Comparison of ENCODE assay signal across 9 cellular contexts in the genomic region with DNA sequence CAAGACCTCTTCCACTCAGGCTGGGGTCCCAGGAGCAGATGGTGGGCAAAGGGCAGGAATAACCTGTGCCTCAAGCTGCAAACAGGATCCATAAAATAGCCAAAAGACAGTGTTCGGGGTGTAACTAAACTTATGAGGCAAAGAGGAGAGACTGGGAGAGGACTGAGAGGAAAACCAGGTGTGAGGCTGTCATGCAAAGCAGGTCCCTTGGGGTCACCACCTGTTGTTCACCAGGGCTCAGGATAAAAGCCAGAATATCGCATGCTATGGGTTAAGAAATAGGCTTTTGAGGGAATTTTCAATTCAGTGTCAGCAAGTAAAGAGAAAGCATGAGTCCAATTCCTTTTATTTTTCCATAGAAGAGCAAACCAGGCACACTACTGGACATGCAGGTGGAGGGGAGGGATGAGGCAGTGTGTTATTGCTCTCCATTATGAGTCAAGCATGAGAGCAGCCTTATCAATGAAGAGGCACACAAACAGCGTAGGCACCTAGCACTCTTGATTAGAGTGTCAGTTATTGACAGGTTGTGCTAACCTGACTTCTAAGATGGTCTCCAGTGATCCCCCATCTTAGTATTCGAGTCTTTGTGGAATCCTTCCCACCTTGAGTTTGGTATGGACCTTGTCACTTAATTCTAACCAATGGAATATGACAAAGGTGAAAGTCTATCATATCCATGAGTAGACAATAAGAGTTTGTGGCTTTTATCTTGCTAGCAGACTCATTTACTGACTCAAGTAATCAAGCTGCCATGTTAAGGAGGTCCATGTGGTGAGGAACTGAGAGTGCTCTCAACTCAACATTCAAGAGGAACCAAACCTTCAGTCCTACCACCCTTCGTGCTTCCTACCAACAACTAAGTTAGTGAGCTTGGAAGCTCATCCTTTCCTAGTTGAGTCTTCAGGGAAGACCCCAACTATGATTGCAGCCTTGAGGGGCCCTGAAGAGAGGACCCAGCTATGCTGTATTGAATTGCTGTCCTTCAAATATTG. TPM values are rescaled to one million over a fixed set of nuclear protein-coding genes. Genes with fewer than 3 reads are reported as not detected.
DNase-seq lines count a peak whose midpoint lies in the region; ATAC-seq, FAIRE-seq and TF ChIP-seq lines count a peak whose summit lies in the region.
"Had no signal": no experiment of that assay in that cellular context is flagged by ENCODE, and none has a peak within 500 bp of the region (broad histone marks: within the 10 kb centered on the region; RNA-seq: fewer than 3 reads in every experiment).

No MANE protein-coding gene starts in this region.

- peak overlapping the region; percentile 67 for H3K9ac ChIP-seq in GM12878 (ENCODE audit: control insufficient read depth, insufficient read depth, low read length)

- POLR2A ChIA-PET in activated CD4-positive, alpha-beta T cell treated with anti-CD3 and anti-CD28 coated beads, Interleukin-2, amount 10 ng/mL, durations not matched to agents 7 days and 5 days (lab: Charles Lee): interaction anchor here (0.6 kb wide), 1 partner anchor 105 kb away, joined by 3 read pairs; no protein-coding TSS in a partner anchor
- POLR2A ChIA-PET in GM12878 (lab: Charles Lee): interaction anchor here (0.6 to 2.9 kb wide), 4 partner anchors 9 to 25 kb away, joined by 3 to 16 read pairs (median 11); no protein-coding TSS in a partner anchor

- SMC1A ChIA-PET in GM12878 (lab: Charles Lee; ENCODE audit: uncharacterized antibody, unreplicated experiment): interaction anchor here (0.6 to 5.1 kb wide), 11 partner anchors 8 to 210 kb away, joined by 3 to 71 read pairs (median 5); no protein-coding TSS in a partner anchor

- H3K27ac Mint-ChIP-seq in activated CD4-positive, alpha-beta T cell treated with anti-CD3 and anti-CD28 coated beads, Interleukin-2, amount 10 ng/mL, durations not matched to agents 7 days and 5 days: peak overlapping the region; percentile 90
- H3K27ac Mint-ChIP-seq in stimulated activated naive CD8-positive, alpha-beta T cell treated with anti-CD3 and anti-CD28 coated beads, Interleukin-15, amount 100 ng/mL, for 72 hours: peak overlapping the region; percentile 34 to 86

- peak overlapping the region; percentile 31; the same call in 1 of the 2 replicates for H3K4me3 ChIP-seq in GM12878

- TF ChIP-seq EP300 in GM12878 (IDR thresholded peaks at IDR 0.05; ENCODE audit: borderline replicate concordance in 1 of 2, control insufficient read depth in 1 of 2, low read depth in 2 of 2, low read length in 2 of 2): no peak

- CTCF ChIA-PET in activated CD4-positive, alpha-beta T cell treated with anti-CD3 and anti-CD28 coated beads, Interleukin-2, amount 10 ng/mL, durations not matched to agents 7 days and 5 days (lab: Charles Lee): interaction anchor here (0.6 to 1.8 kb wide), 6 partner anchors 7 to 304 kb away, joined by 4 to 10 read pairs (median 5); no protein-coding TSS in a partner anchor
- CTCF ChIA-PET in GM12878 (lab: Yijun Ruan, JAX): interaction anchor here (0.8 to 3.7 kb wide), 7 partner anchors 15 to 89 kb away, joined by 3 to 23 read pairs (median 7); no protein-coding TSS in a partner anchor

- no peak for DNase-seq in activated CD4-positive, alpha-beta T cell treated with anti-CD3 and anti-CD28 coated beads, Interleukin-2, amount 10 ng/mL, durations not matched to agents 7 days and 5 days
- no peak for DNase-seq in activated CD4-positive, alpha-beta T cell treated with anti-CD3 and anti-CD28 coated beads for 1 hour
- DNase-seq in Kasumi-1 (lab: John Stamatoyannopoulos, UW) (peak; percentile 11 to 15), GM12878 (ENCODE audit: low read depth, low spot score) (no peak), amygdala (lab: John Stamatoyannopoulos, UW) (no peak), mesenteric fat pad (ENCODE audit: low spot score) (no peak)
- DNase-seq in stimulated activated naive CD8-positive, alpha-beta T cell treated with anti-CD3 and anti-CD28 coated beads, Interleukin-15, amount 100 ng/mL, for 72 hours: peak in 1 of 2 donors; percentile 7

- peaks cover 53% of the 10 kb centered on the region for H3K4me1 ChIP-seq in GM12878 (ENCODE audit: control insufficient read depth, insufficient read depth, low read length)

- H3K9me3 Mint-ChIP-seq in activated CD4-positive, alpha-beta T cell treated with anti-CD3 and anti-CD28 coated beads, Interleukin-2, amount 10 ng/mL, durations not matched to agents 7 days and 5 days: peaks cover 4% of the 10 kb centered on the region
- peaks cover 6 to 8% of the 10 kb centered on the region in 2 donors for H3K9me3 Mint-ChIP-seq in stimulated activated naive CD8-positive, alpha-beta T cell treated with anti-CD3 and anti-CD28 coated beads, Interleukin-15, amount 100 ng/mL, for 72 hours

- TF ChIP-seq CTCF in GM12878 (IDR thresholded peaks at IDR 0.05 in 2 of 3, conservative IDR thresholded peaks at IDR 0.05 in 1 of 3; ENCODE audit: control insufficient read depth in 2 of 3, extremely low read depth in 1 of 3, insufficient read depth in 1 of 3, low read depth in 3 of 3, low read length in 3 of 3): no peak

- in situ Hi-C loops in GM12878 (cut with MboI): no loop called here

- intact Hi-C loops in GM12878 (cut with micrococcal nuclease; ENCODE audit: unreplicated experiment): loop anchor here (2.0 kb wide), 2 partner anchors 19 to 21 kb away; partner anchors contain the start of gene HLA-E

- RAD21 ChIA-PET in GM12878 (lab: Charles Lee; ENCODE audit: unreplicated experiment): interaction anchor here (0.8 to 3.4 kb wide), 6 partner anchors 8 to 49 kb away, joined by 3 to 30 read pairs (median 6); partner anchors contain the start of gene PRR3

- H2AFZ ChIP-seq in GM12878 (ENCODE audit: control insufficient read depth, low read depth, low read length): peak overlapping the region; percentile 26

- no peaks in the 10 kb centered on the region for H3K27me3 Mint-ChIP-seq in activated CD4-positive, alpha-beta T cell treated with anti-CD3 and anti-CD28 coated beads, Interleukin-2, amount 10 ng/mL, durations not matched to agents 7 days and 5 days
- no peaks in the 10 kb centered on the region for H3K27me3 Mint-ChIP-seq in stimulated activated naive CD8-positive, alpha-beta T cell treated with anti-CD3 and anti-CD28 coated beads, Interleukin-15, amount 100 ng/mL, for 72 hours

- BruUV-seq in GM12878 (replicated peaks; lab: Mats Ljungman, UMichigan): no TSS peak

- ATAC-seq in GM12878 (peak; percentile 80), GM19023 (IDR thresholded peaks at IDR 0.05; ENCODE audit: unreplicated experiment) (no peak)
- ATAC-seq in stimulated activated naive CD8-positive, alpha-beta T cell treated with anti-CD3 and anti-CD28 coated beads, Interleukin-15, amount 100 ng/mL, for 72 hours: peak; percentile 54
- ATAC-seq: PC-3 had no signal

- peak; percentile 66 for FAIRE-seq in GM12878 (lab: Jason Lieb, UNC)

- peak overlapping the region; percentile 75 for H3K4me2 ChIP-seq in GM12878 (ENCODE audit: control insufficient read depth, insufficient read depth)

- no peak for TF ChIP-seq POLR2A in GM12878 (IDR thresholded peaks at IDR 0.05; ENCODE audit: low read depth, low read length)

- H4K20me1 ChIP-seq in GM12878 (ENCODE audit: control insufficient read depth, insufficient read depth): no peaks in the 10 kb centered on the region

- H3K27me3 ChIP-seq in GM12878 (replicated peaks in 1 of 2; ENCODE audit: control insufficient read depth in 2 of 2, insufficient read depth in 2 of 2, low read length in 1 of 2): no peaks in the 10 kb centered on the region

- no peaks in the 10 kb centered on the region for H3K36me3 ChIP-seq in GM12878 (ENCODE audit: control insufficient read depth in 2 of 2, insufficient read depth in 2 of 2, low read length in 1 of 2)

- 12% methylated on average over 5 of the region's 5 CpGs for WGBS in GM12878 (ENCODE audit: insufficient coverage, insufficient replicate concordance, low lambda C conversion rate, missing lambda C conversion rate)

- H3K27ac ChIP-seq in GM12878 (ENCODE audit: control insufficient read depth, insufficient read depth): peak overlapping the region; percentile 97

- peaks cover 5% of the 10 kb centered on the region for H3K36me3 Mint-ChIP-seq in activated CD4-positive, alpha-beta T cell treated with anti-CD3 and anti-CD28 coated beads, Interleukin-2, amount 10 ng/mL, durations not matched to agents 7 days and 5 days (ENCODE audit: low read depth)

- peak overlapping the region; percentile 71 for H3K4me3 Mint-ChIP-seq in activated CD4-positive, alpha-beta T cell treated with anti-CD3 and anti-CD28 coated beads, Interleukin-2, amount 10 ng/mL, durations not matched to agents 7 days and 5 days
- H3K4me3 Mint-ChIP-seq in stimulated activated naive CD8-positive, alpha-beta T cell treated with anti-CD3 and anti-CD28 coated beads, Interleukin-15, amount 100 ng/mL, for 72 hours: peak overlapping the region; percentile 52 to 54

- no peaks in the 10 kb centered on the region for H3K9me3 ChIP-seq in GM12878 (replicated peaks; ENCODE audit: control insufficient read depth, insufficient read depth, low read length)

- TF ChIP-seq RAD21 in GM12878 (IDR thresholded peaks at IDR 0.05; ENCODE audit: insufficient read depth, low read depth, low read length): no peak

- H3K79me2 ChIP-seq in GM12878 (ENCODE audit: control insufficient read depth, insufficient read depth, low read length): no peaks in the 10 kb centered on the region

- H3K4me1 Mint-ChIP-seq in activated CD4-positive, alpha-beta T cell treated with anti-CD3 and anti-CD28 coated beads, Interleukin-2, amount 10 ng/mL, durations not matched to agents 7 days and 5 days: peaks cover 51% of the 10 kb centered on the region
- peaks cover 51% of the 10 kb centered on the region for H3K4me1 Mint-ChIP-seq in stimulated activated naive CD8-positive, alpha-beta T cell treated with anti-CD3 and anti-CD28 coated beads, Interleukin-15, amount 100 ng/mL, for 72 hours

RNA-seq across cellular contexts. Expression of gene HLA-E, which starts 18.8 kb away (rescaled TPM):
- 100 to 1,000 TPM; 706 to 753 TPM for total RNA-seq in activated CD4-positive, alpha-beta T cell treated with anti-CD3 and anti-CD28 coated beads, Interleukin-2, amount 10 ng/mL, durations not matched to agents 7 days and 5 days
- 370 and 377 TPM in 2 replicates for total RNA-seq in GM12878 (2013; cell fraction: nucleolus; rRNA removed)
- total RNA-seq in GM12878 (2014; rRNA removed): 483 and 499 TPM in 2 replicates
- 262 and 265 TPM in 2 replicates for total RNA-seq in GM12878 (2014; rRNA removed; fragmentation: Illumina TruSeq; extraction: Trizol)
- 390 and 409 TPM in 2 replicates for total RNA-seq in GM12878 (2021)
- 300 TPM for polyA plus RNA-seq in GM12878 (2011; ENCODE audit: low read depth)
- polyA plus RNA-seq in GM12878 (2011; rRNA removed): 259 and 321 TPM in 2 replicates
- 371 and 460 TPM in 2 replicates for polyA plus RNA-seq in GM12878 (2011; cell fraction: cytosol; rRNA removed)
- polyA plus RNA-seq in GM12878 (2011; cell fraction: nucleus; rRNA removed): 254 and 282 TPM in 2 replicates
- 497 and 532 TPM in 2 replicates for polyA plus RNA-seq in GM12878 (2012)
- polyA plus RNA-seq in GM12878 (2014; fragmentation: Illumina TruSeq; extraction: Trizol): 157 and 256 TPM in 2 replicates
- polyA plus RNA-seq in GM12878 (2014; fragmentation: Nextera tagmentation; extraction: Ambion mirVana): 10 to 100 TPM; 35.1 to 62.3 TPM
- polyA plus RNA-seq in GM12878 (2014; rRNA removed): 480 and 510 TPM in 2 replicates
- polyA plus RNA-seq in GM12878 (2016; fragmentation: Nextera tagmentation; extraction: Ambion mirVana): 100 to 1,000 TPM; 251 to 272 TPM
- polyA minus RNA-seq in GM12878 (2011; rRNA and poly(A)+ RNA removed): 217 and 352 TPM in 2 replicates
- 109 and 129 TPM in 2 replicates for polyA minus RNA-seq in GM12878 (2011; cell fraction: cytosol; rRNA and poly(A)+ RNA removed)
- polyA minus RNA-seq in GM12878 (2011; cell fraction: nucleus; rRNA and poly(A)+ RNA removed): 98.8 and 156 TPM in 2 replicates
- total RNA-seq in mesenteric fat pad: 450 TPM

RNA-seq across cellular contexts. Expression of gene GNL1, which starts 48.1 kb away (rescaled TPM):
- total RNA-seq in activated CD4-positive, alpha-beta T cell treated with anti-CD3 and anti-CD28 coated beads, Interleukin-2, amount 10 ng/mL, durations not matched to agents 7 days and 5 days: 10 to 100 TPM; 51.5 to 59.9 TPM
- 35.1 and 45.9 TPM in 2 replicates for total RNA-seq in GM12878 (2013; cell fraction: nucleolus; rRNA removed)
- total RNA-seq in GM12878 (2014; rRNA removed): 45.4 and 50.2 TPM in 2 replicates
- 30.6 and 30.7 TPM in 2 replicates for total RNA-seq in GM12878 (2014; rRNA removed; fragmentation: Illumina TruSeq; extraction: Trizol)
- total RNA-seq in GM12878 (2021): 59.3 and 61.2 TPM in 2 replicates
- 16.8 TPM for polyA plus RNA-seq in GM12878 (2011; ENCODE audit: low read depth)
- polyA plus RNA-seq in GM12878 (2011; rRNA removed): 45.1 and 51.4 TPM in 2 replicates
- 51.4 and 60.2 TPM in 2 replicates for polyA plus RNA-seq in GM12878 (2011; cell fraction: cytosol; rRNA removed)
- polyA plus RNA-seq in GM12878 (2011; cell fraction: nucleus; rRNA removed): 56.1 and 63.3 TPM in 2 replicates
- polyA plus RNA-seq in GM12878 (2012): 40.1 and 45.6 TPM in 2 replicates
- 38.7 and 40.2 TPM in 2 replicates for polyA plus RNA-seq in GM12878 (2014; fragmentation: Illumina TruSeq; extraction: Trizol)
- 1 to 10 TPM in 1 of 2 experiments, under 1 TPM in 1; 0.18 to 1.4 TPM for polyA plus RNA-seq in GM12878 (2014; fragmentation: Nextera tagmentation; extraction: Ambion mirVana)
- polyA plus RNA-seq in GM12878 (2014; rRNA removed): 40.7 and 45.3 TPM in 2 replicates
- polyA plus RNA-seq in GM12878 (2016; fragmentation: Nextera tagmentation; extraction: Ambion mirVana): 10 to 100 TPM; 50.6 to 64.5 TPM
- polyA minus RNA-seq in GM12878 (2011; rRNA and poly(A)+ RNA removed): 29.0 and 43.8 TPM in 2 replicates
- 16.2 and 17.4 TPM in 2 replicates for polyA minus RNA-seq in GM12878 (2011; cell fraction: cytosol; rRNA and poly(A)+ RNA removed)
- 8.5 and 11.2 TPM in 2 replicates for polyA minus RNA-seq in GM12878 (2011; cell fraction: nucleus; rRNA and poly(A)+ RNA removed)
- total RNA-seq in mesenteric fat pad: 65.8 TPM

RNA-seq across cellular contexts. Expression of gene PRR3, which starts 48.9 kb away (rescaled TPM):
- total RNA-seq in activated CD4-positive, alpha-beta T cell treated with anti-CD3 and anti-CD28 coated beads, Interleukin-2, amount 10 ng/mL, durations not matched to agents 7 days and 5 days: 10 to 100 TPM; 16.0 to 22.2 TPM
- total RNA-seq in GM12878 (2013; cell fraction: nucleolus; rRNA removed): 29.1 and 31.4 TPM in 2 replicates
- total RNA-seq in GM12878 (2014; rRNA removed) (20.0 and 22.7 TPM in 2 replicates), GM12878 (2014; rRNA removed; fragmentation: Illumina TruSeq; extraction: Trizol) (18.5 and 19.2 TPM in 2 replicates), GM12878 (2021) (19.5 and 20.2 TPM in 2 replicates), mesenteric fat pad (9.2 TPM)
- polyA plus RNA-seq in GM12878 (2011; ENCODE audit: low read depth): 7.4 TPM
- polyA plus RNA-seq in GM12878 (2011; rRNA removed) (15.7 and 22.9 TPM in 2 replicates), GM12878 (2014; fragmentation: Illumina TruSeq; extraction: Trizol) (38.2 and 44.6 TPM in 2 replicates), GM12878 (2014; fragmentation: Nextera tagmentation; extraction: Ambion mirVana) (10 to 100 TPM; 14.0 to 16.3 TPM), GM12878 (2014; rRNA removed) (28.5 and 28.8 TPM in 2 replicates), GM12878 (2016; fragmentation: Nextera tagmentation; extraction: Ambion mirVana) (10 to 100 TPM; 18.4 to 20.8 TPM)
- 23.3 and 27.6 TPM in 2 replicates for polyA plus RNA-seq in GM12878 (2011; cell fraction: cytosol; rRNA removed)
- polyA plus RNA-seq in GM12878 (2011; cell fraction: nucleus; rRNA removed): 19.7 and 20.5 TPM in 2 replicates
- 11.9 and 14.0 TPM in 2 replicates for polyA plus RNA-seq in GM12878 (2012)
- 19.4 and 23.9 TPM in 2 replicates for polyA minus RNA-seq in GM12878 (2011; rRNA and poly(A)+ RNA removed)
- 4.7 and 5.3 TPM in 2 replicates for polyA minus RNA-seq in GM12878 (2011; cell fraction: cytosol; rRNA and poly(A)+ RNA removed)
- 7.4 and 13.3 TPM in 2 replicates for polyA minus RNA-seq in GM12878 (2011; cell fraction: nucleus; rRNA and poly(A)+ RNA removed)

Comparison
In these comparisons a context has a peak if more than half of its experiments do, and no peak if none do; other contexts are left out.
1. DNase-seq: peak in Kasumi-1 (2 of 2); none in activated CD4-positive, alpha-beta T cell treated with anti-CD3 and anti-CD28 coated beads, Interleukin-2, amount 10 ng/mL, durations not matched to agents 7 days and 5 days (single experiment), activated CD4-positive, alpha-beta T cell treated with anti-CD3 and anti-CD28 coated beads for 1 hour (single experiment), GM12878 (single experiment), amygdala (0 of 56) and mesenteric fat pad (single experiment).